Comparison of ENCODE assay signal across 29 cellular contexts in the genomic region with DNA sequence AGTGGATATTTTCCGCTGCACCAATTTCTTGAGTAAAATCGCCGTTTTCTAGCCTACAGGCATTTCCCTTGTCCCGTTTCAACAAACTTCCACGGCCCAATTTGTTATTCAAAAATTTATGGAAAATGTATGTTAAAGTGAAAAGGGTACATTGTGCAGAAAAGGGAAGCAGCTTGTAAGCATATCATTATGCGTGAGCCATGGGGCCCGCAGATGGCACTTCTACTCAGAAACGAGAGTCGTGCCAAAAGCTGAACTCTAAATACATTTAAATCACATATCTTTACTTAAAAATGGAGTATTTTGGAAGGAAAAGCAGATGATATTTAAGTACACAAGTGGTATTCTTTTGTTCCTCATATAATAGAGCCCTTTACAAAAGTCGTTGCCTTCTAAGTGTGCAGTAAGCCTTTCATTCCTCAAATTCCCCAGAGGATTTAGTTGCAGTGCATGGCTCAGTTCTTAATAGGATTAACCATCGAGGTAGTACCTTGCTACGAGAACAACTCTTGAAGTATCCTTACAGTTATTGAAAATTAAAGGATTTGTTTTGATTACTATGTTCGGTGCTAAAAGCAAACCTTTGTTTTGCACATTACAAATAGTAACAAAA.
DNase-seq lines count a peak whose midpoint lies in the region; ATAC-seq and TF ChIP-seq lines count a peak whose summit lies in the region.
"Had no signal": no experiment of that assay in that cellular context is flagged by ENCODE, and none has a peak within 500 bp of the region (broad histone marks: within the 10 kb centered on the region; RNA-seq: fewer than 3 reads in every experiment).

No MANE protein-coding gene starts in this region.

- H3K9ac ChIP-seq in endodermal cell (ENCODE audit: extremely low read depth, low read length, poor library complexity, severe bottlenecking), result no peak overlapping the region
- H3K9ac ChIP-seq: KMS-11 had no signal

- ATAC-seq in activated CD8-positive, alpha-beta T cell treated with anti-CD3 and anti-CD28 coated beads for 36 hours, result no peak
- ATAC-seq in GM19023 (IDR thresholded peaks at IDR 0.05; ENCODE audit: unreplicated experiment), result no peak
- ATAC-seq in effector memory CD8-positive, alpha-beta T cell (replicated peaks), result no peak
- ATAC-seq: activated naive CD4-positive, alpha-beta T cell treated with anti-CD3 and anti-CD28 coated beads, Interleukin-2, amount 50 U/mL, for 72 hours; esophagus mucosa; heart left ventricle; left colon; psoas muscle; stimulated activated naive CD8-positive, alpha-beta T cell treated with anti-CD3 and anti-CD28 coated beads, Interleukin-15, Interleukin-2, amounts not matched to agents 100 U/mL and 50 U/mL, for 24 hours had no signal

- peak overlapping the region; percentile 22 for H3K4me3 Mint-ChIP-seq in endodermal cell
- H3K4me3 Mint-ChIP-seq in activated CD8-positive, alpha-beta T cell treated with anti-CD3 and anti-CD28 coated beads for 36 hours, result no peak overlapping the region
- no peak overlapping the region for H3K4me3 Mint-ChIP-seq in effector memory CD8-positive, alpha-beta T cell
- H3K4me3 Mint-ChIP-seq: activated CD4-positive, alpha-beta memory T cell treated with anti-CD3 and anti-CD28 coated beads, Interleukin-2, amount 10 ng/mL, durations not matched to agents 7 days and 5 days had no signal

- intact Hi-C loops in activated CD8-positive, alpha-beta T cell treated with anti-CD3 and anti-CD28 coated beads for 36 hours (cut with micrococcal nuclease), result no loop called here

- 78 to 87% methylated on average over 6 to 12 of the region's 13 CpGs for WGBS in endodermal cell (ENCODE audit: insufficient coverage in 1 of 2, insufficient read length in 1 of 2), 2 experiments

- peak overlapping the region; percentile 12 for H3K27ac ChIP-seq in endodermal cell (ENCODE audit: low read depth, low read length)
- H3K27ac ChIP-seq: coronary artery, heart left ventricle, KMS-11, neutrophil, psoas muscle, thoracic aorta had no signal

- POLR2A ChIA-PET in activated CD8-positive, alpha-beta T cell treated with anti-CD3 and anti-CD28 coated beads for 36 hours (lab: Charles Lee), result no interaction called here

- H3K27ac Mint-ChIP-seq in endodermal cell, result peak overlapping the region; percentile 75
- no peak overlapping the region for H3K27ac Mint-ChIP-seq in activated CD8-positive, alpha-beta T cell treated with anti-CD3 and anti-CD28 coated beads for 36 hours
- H3K27ac Mint-ChIP-seq in effector memory CD8-positive, alpha-beta T cell, result no peak overlapping the region
- H3K27ac Mint-ChIP-seq: activated CD4-positive, alpha-beta memory T cell treated with anti-CD3 and anti-CD28 coated beads, Interleukin-2, amount 10 ng/mL, durations not matched to agents 7 days and 5 days; activated naive CD4-positive, alpha-beta T cell treated with anti-CD3 and anti-CD28 coated beads, Interleukin-2, amount 50 U/mL, for 72 hours; activated T-helper 2 cell treated with anti-CD3 and anti-CD28 coated beads, Interferon-gamma antibody, Interleukin-2, Interleukin-4, amounts not matched to agents 10 μg/mL and 5 μg/mL and 100 μg/mL, durations not matched to agents 14 hours and 24 hours and 36 hours had no signal

- H3K36me3 ChIP-seq in HAP-1 (replicated peaks) (no peaks in the 10 kb centered on the region), endodermal cell (ENCODE audit: control insufficient read depth, insufficient read depth, low read length) (no peaks in the 10 kb centered on the region)
- H3K36me3 ChIP-seq: heart left ventricle, neutrophil, thoracic aorta had no signal

- H3K27me3 Mint-ChIP-seq in endodermal cell (ENCODE audit: insufficient read depth), result no peaks in the 10 kb centered on the region
- no peaks in the 10 kb centered on the region for H3K27me3 Mint-ChIP-seq in activated CD8-positive, alpha-beta T cell treated with anti-CD3 and anti-CD28 coated beads for 36 hours
- H3K27me3 Mint-ChIP-seq in effector memory CD8-positive, alpha-beta T cell, result no peaks in the 10 kb centered on the region
- H3K27me3 Mint-ChIP-seq: activated CD4-positive, alpha-beta memory T cell treated with anti-CD3 and anti-CD28 coated beads, Interleukin-2, amount 10 ng/mL, durations not matched to agents 7 days and 5 days had no signal

- peak; percentile 75 to 100 for DNase-seq in HAP-1 (ENCODE audit: low spot score in 2 of 2)
- DNase-seq in NCI-H82 treated with DMSO at 0.1 percent for 48 hours (lab: John Stamatoyannopoulos, UW; ENCODE audit: unreplicated experiment), result peak; percentile 82
- no peak for DNase-seq in endodermal cell
- DNase-seq in retina, result peak; percentile 44
- no peak for DNase-seq in activated CD8-positive, alpha-beta T cell treated with anti-CD3 and anti-CD28 coated beads for 36 hours
- DNase-seq in stimulated activated CD8-positive, alpha-beta memory T cell treated with anti-CD3 and anti-CD28 coated beads, Interleukin-4, amount 100 ng/mL, for 48 hours, result no peak
- no peak for DNase-seq in effector memory CD8-positive, alpha-beta T cell
- DNase-seq: activated CD4-positive, alpha-beta memory T cell treated with anti-CD3 and anti-CD28 coated beads, Interleukin-2, amount 10 ng/mL, durations not matched to agents 7 days and 5 days; activated CD4-positive, CD25-positive, alpha-beta regulatory T cell treated with anti-CD3 and anti-CD28 coated beads, Interleukin-2, amount 50 U/mL, for 72 hours; DMS153; foreskin fibroblast; H7; heart left ventricle; left colon; mammary epithelial cell; MM.1S; NCI-H1436; NCI-H2107; NCI-H510A; psoas muscle; stimulated activated naive CD8-positive, alpha-beta T cell treated with anti-CD3 and anti-CD28 coated beads, Interleukin-15, Interleukin-2, amounts not matched to agents 100 U/mL and 50 U/mL, for 24 hours had no signal

- CTCF ChIA-PET in activated CD8-positive, alpha-beta T cell treated with anti-CD3 and anti-CD28 coated beads for 36 hours (lab: Charles Lee), result no interaction called here

- peaks cover 47% of the 10 kb centered on the region for H3K4me1 ChIP-seq in HAP-1
- peaks cover 3% of the 10 kb centered on the region for H3K4me1 ChIP-seq in endodermal cell (ENCODE audit: control insufficient read depth, insufficient read depth, low read length)
- H3K4me1 ChIP-seq: heart left ventricle, psoas muscle had no signal

- H3K4me3 ChIP-seq in HAP-1, result peak overlapping the region; percentile 1
- H3K4me3 ChIP-seq in endodermal cell (ENCODE audit: low read length), result peak overlapping the region; percentile 41
- H3K4me3 ChIP-seq: coronary artery, heart left ventricle, psoas muscle, thoracic aorta had no signal

- in situ Hi-C loops in HAP-1 (cut with MboI; ENCODE audit: low sequenced_read_pairs), result no loop called here

- H3K9me3 Mint-ChIP-seq in endodermal cell, result no peaks in the 10 kb centered on the region
- H3K9me3 Mint-ChIP-seq in activated CD8-positive, alpha-beta T cell treated with anti-CD3 and anti-CD28 coated beads for 36 hours, result no peaks in the 10 kb centered on the region
- peaks cover 0 to 5% of the 10 kb centered on the region in 2 donors for H3K9me3 Mint-ChIP-seq in effector memory CD8-positive, alpha-beta T cell

- no peaks in the 10 kb centered on the region for H3K9me3 ChIP-seq in HAP-1
- no peaks in the 10 kb centered on the region for H3K9me3 ChIP-seq in endodermal cell (ENCODE audit: control insufficient read depth, low read length)
- H3K9me3 ChIP-seq: heart left ventricle, neutrophil, psoas muscle, thoracic aorta had no signal

- H3K4me1 Mint-ChIP-seq in endodermal cell, result peaks cover 29% of the 10 kb centered on the region
- no peaks in the 10 kb centered on the region for H3K4me1 Mint-ChIP-seq in activated CD8-positive, alpha-beta T cell treated with anti-CD3 and anti-CD28 coated beads for 36 hours (ENCODE audit: low read depth)
- H3K4me1 Mint-ChIP-seq in effector memory CD8-positive, alpha-beta T cell (ENCODE audit: low read depth in 2 of 2), result no peaks in the 10 kb centered on the region
- H3K4me1 Mint-ChIP-seq: activated CD4-positive, alpha-beta memory T cell treated with anti-CD3 and anti-CD28 coated beads, Interleukin-2, amount 10 ng/mL, durations not matched to agents 7 days and 5 days had no signal

- H3K36me3 Mint-ChIP-seq in endodermal cell (ENCODE audit: low read depth), result no peaks in the 10 kb centered on the region
- H3K36me3 Mint-ChIP-seq in activated CD8-positive, alpha-beta T cell treated with anti-CD3 and anti-CD28 coated beads for 36 hours (ENCODE audit: low read depth), result no peaks in the 10 kb centered on the region
- no peaks in the 10 kb centered on the region for H3K36me3 Mint-ChIP-seq in effector memory CD8-positive, alpha-beta T cell (ENCODE audit: insufficient read depth)
- H3K36me3 Mint-ChIP-seq: activated naive CD4-positive, alpha-beta T cell treated with anti-CD3 and anti-CD28 coated beads, Interleukin-2, amount 50 U/mL, for 72 hours had no signal

- H3K27me3 ChIP-seq in HAP-1 (ENCODE audit: low read depth), result no peaks in the 10 kb centered on the region
- H3K27me3 ChIP-seq in endodermal cell (ENCODE audit: control insufficient read depth, insufficient read depth, low read length, poor library complexity, severe bottlenecking), result no peaks in the 10 kb centered on the region
- H3K27me3 ChIP-seq: neutrophil had no signal

- TF ChIP-seq CTCF in endodermal cell (conservative IDR thresholded peaks at IDR 0.05), result no peak
- TF ChIP-seq CTCF in activated CD8-positive, alpha-beta T cell treated with anti-CD3 and anti-CD28 coated beads for 36 hours (IDR thresholded peaks at IDR 0.05), result no peak

Comparison
In these comparisons a context has a peak if more than half of its experiments do, and no peak if none do; other contexts are left out.
1. DNase-seq: peak in HAP-1 (2 of 2), NCI-H82 treated with DMSO at 0.1 percent for 48 hours (single experiment) and retina (single experiment); none in endodermal cell (single experiment), activated CD8-positive, alpha-beta T cell treated with anti-CD3 and anti-CD28 coated beads for 36 hours (single experiment), stimulated activated CD8-positive, alpha-beta memory T cell treated with anti-CD3 and anti-CD28 coated beads, Interleukin-4, amount 100 ng/mL, for 48 hours (single experiment) and effector memory CD8-positive, alpha-beta T cell (0 of 3).